1 cellular context compared by ENCODE assay signal in the genomic region with DNA sequence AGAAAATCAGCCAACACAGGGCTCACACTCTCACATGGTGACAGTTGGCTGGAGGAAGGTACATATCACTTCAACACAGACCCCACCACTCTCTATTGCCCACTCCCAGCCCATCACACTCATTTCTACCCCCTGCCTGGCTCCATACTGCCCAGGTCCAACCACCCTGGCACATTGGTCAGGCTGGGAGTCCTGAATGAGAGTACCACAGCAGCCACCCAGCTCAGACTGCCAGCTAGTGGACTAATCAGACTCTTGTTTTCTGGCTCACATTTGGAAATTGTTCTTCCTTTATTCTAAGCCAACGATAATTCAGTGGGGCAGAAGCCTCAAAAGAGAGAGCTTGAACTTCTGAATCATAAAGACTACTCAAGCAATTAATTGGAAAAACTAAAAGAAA.
TF ChIP-seq lines count a peak whose summit lies in the region.

No MANE protein-coding gene starts in this region.

TF ChIP-seq in IMR-90, 13 proteins besides CTCF, POLR2A, EP300 and RAD21 (continued from another document):
- no peak for TF ChIP-seq MXI1 (IDR thresholded peaks at IDR 0.05; ENCODE audit: borderline replicate concordance, low read depth, low read length)
- TF ChIP-seq MAFK (IDR thresholded peaks at IDR 0.05; ENCODE audit: low read depth, low read length): no peak
- TF ChIP-seq NFE2L2 (IDR thresholded peaks at IDR 0.05; ENCODE audit: low read depth, low read length): no peak
- no peak for TF ChIP-seq SMC3 (IDR thresholded peaks at IDR 0.05; ENCODE audit: low read depth, low read length)
- no peak for TF ChIP-seq RCOR1 (IDR thresholded peaks at IDR 0.05; ENCODE audit: insufficient replicate concordance, low read length)
